ENCODE assay signal across 9 cellular contexts in the genomic region with DNA sequence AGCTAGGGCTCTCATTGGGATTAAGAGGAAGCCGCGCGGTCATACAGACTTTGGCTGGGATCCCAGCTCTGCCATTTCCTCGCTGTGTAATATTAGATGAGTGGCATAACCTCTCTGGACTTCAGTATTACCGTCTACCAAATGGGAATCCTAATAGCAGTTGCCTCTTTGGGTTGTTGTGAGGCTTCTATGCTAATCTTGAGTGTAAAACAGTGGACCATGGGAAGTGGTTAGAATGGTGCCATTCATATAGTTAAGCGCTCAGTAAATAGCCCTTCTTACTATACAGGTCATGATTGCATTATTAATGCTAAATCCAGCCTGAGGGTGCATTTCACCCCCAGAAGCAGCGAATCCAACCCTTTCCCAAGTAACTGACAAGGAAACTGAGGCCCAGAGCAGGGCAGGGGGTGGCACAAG. TPM values are rescaled to one million over a fixed set of nuclear protein-coding genes. Genes with fewer than 3 reads are reported as not detected.
DNase-seq lines count a peak whose midpoint lies in the region; ATAC-seq and TF ChIP-seq lines count a peak whose summit lies in the region.
"Had no signal": no experiment of that assay in that cellular context is flagged by ENCODE, and none has a peak within 500 bp of the region (broad histone marks: within the 10 kb centered on the region; RNA-seq: fewer than 3 reads in every experiment).

No MANE protein-coding gene starts in this region.

- TF ChIP-seq POLR2A in Peyer's patch (IDR thresholded peaks at IDR 0.05) = no peak
- TF ChIP-seq POLR2A in ovary (IDR thresholded peaks at IDR 0.05) = no peak

- H3K9me3 ChIP-seq in Peyer's patch (no peaks in the 10 kb centered on the region), ovary (no peaks in the 10 kb centered on the region)

- H3K27ac Mint-ChIP-seq in Calu3 (ENCODE audit: unreplicated experiment) = peak overlapping the region; percentile 99

- H3K27me3 ChIP-seq in Peyer's patch (no peaks in the 10 kb centered on the region), ovary (no peaks in the 10 kb centered on the region)

- H3K27ac ChIP-seq in Peyer's patch (peak overlapping the region; percentile 96 to 99 (median 98)), ovary (peak overlapping the region; percentile 93 to 100)

- H3K4me1 ChIP-seq in Peyer's patch = peaks cover 0 to 12% (median 0%) of the 10 kb centered on the region in 4 donors
- H3K4me1 ChIP-seq in ovary (ENCODE audit: insufficient read depth) = peaks cover 4% of the 10 kb centered on the region

- no peaks in the 10 kb centered on the region for H3K9me3 Mint-ChIP-seq in Calu3 (ENCODE audit: low read depth, unreplicated experiment)

- WGBS in ovary, 3 donors = 20 to 25% (median 24%) methylated on average over 7 of the region's 7 CpGs

- ATAC-seq in HG03135 (IDR thresholded peaks at IDR 0.05; ENCODE audit: unreplicated experiment) = no peak

- H3K4me3 ChIP-seq in Peyer's patch (peak overlapping the region; percentile 61 to 78 (median 74)), epithelial cell of esophagus (ENCODE audit: low read length) (peak overlapping the region; percentile 63), ovary (peak overlapping the region; percentile 79)

- TF ChIP-seq CTCF in Calu3 (IDR thresholded peaks at IDR 0.05; ENCODE audit: unreplicated experiment) (no peak), Peyer's patch (IDR thresholded peaks at IDR 0.05) (no peak), epithelial cell of esophagus (IDR thresholded peaks at IDR 0.05; ENCODE audit: insufficient read depth, low read depth, low read length, missing control alignments) (no peak), ovary (IDR thresholded peaks at IDR 0.05) (no peak)

- intact Hi-C loops in Calu3 (cut with micrococcal nuclease; ENCODE audit: unreplicated experiment) (no loop called here), ovary (cut with DNase I) (loop anchor here in 1 of 4 donors (10.0 kb wide), 1 partner anchor 60 kb away; no protein-coding TSS in a partner anchor)

- TF ChIP-seq EP300 in ovary (IDR thresholded peaks at IDR 0.05) = no peak

- BruUV-seq in Calu3 (replicated peaks; lab: Mats Ljungman, UMichigan) = no TSS peak

- H3K4me3 Mint-ChIP-seq in Calu3 (ENCODE audit: low read depth, unreplicated experiment) = peak overlapping the region; percentile 94

- H3K4me1 Mint-ChIP-seq in Calu3 (ENCODE audit: low read depth, unreplicated experiment) = peaks cover 21% of the 10 kb centered on the region

- H3K27me3 Mint-ChIP-seq in Calu3 (ENCODE audit: unreplicated experiment) = no peaks in the 10 kb centered on the region

- peaks cover 34% of the 10 kb centered on the region for H3K36me3 Mint-ChIP-seq in Calu3 (ENCODE audit: insufficient read depth, unreplicated experiment)

- CTCF ChIA-PET in Calu3 (lab: Charles Lee) = interaction anchor here (0.5 to 1.0 kb wide), 2 partner anchors 27 to 96 kb away, joined by 3 to 6 read pairs; no protein-coding TSS in a partner anchor

- no peaks in the 10 kb centered on the region for H3K36me3 ChIP-seq in Peyer's patch
- H3K36me3 ChIP-seq in ovary = no peaks in the 10 kb centered on the region

- no peak for DNase-seq in Calu3
- DNase-seq in Peyer's patch = no peak
- no peak for DNase-seq in epithelial cell of esophagus (ENCODE audit: low read depth)
- DNase-seq in ovary = no peak
- no peak for DNase-seq in ecto neural progenitor cell (ENCODE audit: low spot score)
- no peak for DNase-seq in C1 segment of cervical spinal cord (lab: John Stamatoyannopoulos, UW)
- no peak for DNase-seq in NCI-H187 (lab: John Stamatoyannopoulos, UW)

RNA-seq across cellular contexts. Expression of a gene that starts 0.6 kb away (rescaled TPM):
- total RNA-seq in Calu3 (2022) (14.2 and 17.1 TPM in 2 replicates), Peyer's patch (10 to 100 TPM in 3 of 4 donors, 1 to 10 TPM in 1; 5.0 to 26.6 (median 13.6) TPM), ovary (10 to 100 TPM in 4 of 7 donors, 1 to 10 TPM in 3; 2.0 to 16.6 (median 12.3) TPM)
- 1 to 10 TPM; 3.3 to 8.9 TPM for polyA plus RNA-seq in ovary

RNA-seq across cellular contexts. Expression of a gene that starts 16.8 kb away (rescaled TPM):
- total RNA-seq in Calu3 (2022) (not detected in 2 replicates), Peyer's patch (1 to 10 TPM in 2 of 4 donors, under 1 TPM in 2; 0.18 to 3.4 (median 1.7) TPM), ovary (1 to 10 TPM in 5 of 7 donors, under 1 TPM in 2; 0.60 to 4.5 (median 2.4) TPM)
- 10 to 100 TPM in 1 of 2 donors, 1 to 10 TPM in 1; 3.0 to 11.9 TPM for polyA plus RNA-seq in ovary
- total RNA-seq: activated CD8-positive, alpha-beta memory T cell treated with anti-CD3 and anti-CD28 coated beads for 36 hours had no signal

RNA-seq across cellular contexts. Expression of a gene that starts 54.0 kb away (rescaled TPM):
- total RNA-seq in Calu3 (2022) (93.7 and 94.0 TPM in 2 replicates), Peyer's patch (10 to 100 TPM; 17.5 to 60.2 (median 46.9) TPM), ovary (10 to 100 TPM in 6 of 7 donors, 1 to 10 TPM in 1; 9.9 to 25.0 (median 14.4) TPM)
- polyA plus RNA-seq in ovary = 10 to 100 TPM; 13.1 to 16.3 TPM
